In the genomic region with DNA sequence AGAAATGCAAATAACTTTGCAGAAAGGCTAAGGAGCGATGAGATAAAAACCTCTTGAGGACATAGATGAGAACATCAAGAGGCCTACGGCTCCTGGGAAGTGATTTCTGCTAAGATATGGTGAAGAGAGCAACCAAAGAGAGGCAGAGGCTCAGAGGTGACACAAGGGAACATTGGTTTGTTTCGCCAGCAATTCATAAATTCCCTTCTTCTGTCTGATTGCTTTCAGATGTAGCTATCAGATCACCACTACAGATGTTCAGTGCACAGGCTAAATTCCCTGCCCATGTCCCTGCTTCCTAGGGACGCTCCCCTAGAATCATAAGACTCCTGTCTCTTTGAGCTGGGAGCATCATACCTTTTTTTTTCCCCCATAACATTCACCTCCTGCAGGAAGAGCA, we compare ENCODE assay signal across 1 cellular context.
TF ChIP-seq lines count a peak whose summit lies in the region.

No MANE protein-coding gene starts in this region.

TF ChIP-seq in GM23338, 12 proteins besides CTCF, POLR2A, EP300 and RAD21 (continued from another document):
- TF ChIP-seq, protein P1, sequence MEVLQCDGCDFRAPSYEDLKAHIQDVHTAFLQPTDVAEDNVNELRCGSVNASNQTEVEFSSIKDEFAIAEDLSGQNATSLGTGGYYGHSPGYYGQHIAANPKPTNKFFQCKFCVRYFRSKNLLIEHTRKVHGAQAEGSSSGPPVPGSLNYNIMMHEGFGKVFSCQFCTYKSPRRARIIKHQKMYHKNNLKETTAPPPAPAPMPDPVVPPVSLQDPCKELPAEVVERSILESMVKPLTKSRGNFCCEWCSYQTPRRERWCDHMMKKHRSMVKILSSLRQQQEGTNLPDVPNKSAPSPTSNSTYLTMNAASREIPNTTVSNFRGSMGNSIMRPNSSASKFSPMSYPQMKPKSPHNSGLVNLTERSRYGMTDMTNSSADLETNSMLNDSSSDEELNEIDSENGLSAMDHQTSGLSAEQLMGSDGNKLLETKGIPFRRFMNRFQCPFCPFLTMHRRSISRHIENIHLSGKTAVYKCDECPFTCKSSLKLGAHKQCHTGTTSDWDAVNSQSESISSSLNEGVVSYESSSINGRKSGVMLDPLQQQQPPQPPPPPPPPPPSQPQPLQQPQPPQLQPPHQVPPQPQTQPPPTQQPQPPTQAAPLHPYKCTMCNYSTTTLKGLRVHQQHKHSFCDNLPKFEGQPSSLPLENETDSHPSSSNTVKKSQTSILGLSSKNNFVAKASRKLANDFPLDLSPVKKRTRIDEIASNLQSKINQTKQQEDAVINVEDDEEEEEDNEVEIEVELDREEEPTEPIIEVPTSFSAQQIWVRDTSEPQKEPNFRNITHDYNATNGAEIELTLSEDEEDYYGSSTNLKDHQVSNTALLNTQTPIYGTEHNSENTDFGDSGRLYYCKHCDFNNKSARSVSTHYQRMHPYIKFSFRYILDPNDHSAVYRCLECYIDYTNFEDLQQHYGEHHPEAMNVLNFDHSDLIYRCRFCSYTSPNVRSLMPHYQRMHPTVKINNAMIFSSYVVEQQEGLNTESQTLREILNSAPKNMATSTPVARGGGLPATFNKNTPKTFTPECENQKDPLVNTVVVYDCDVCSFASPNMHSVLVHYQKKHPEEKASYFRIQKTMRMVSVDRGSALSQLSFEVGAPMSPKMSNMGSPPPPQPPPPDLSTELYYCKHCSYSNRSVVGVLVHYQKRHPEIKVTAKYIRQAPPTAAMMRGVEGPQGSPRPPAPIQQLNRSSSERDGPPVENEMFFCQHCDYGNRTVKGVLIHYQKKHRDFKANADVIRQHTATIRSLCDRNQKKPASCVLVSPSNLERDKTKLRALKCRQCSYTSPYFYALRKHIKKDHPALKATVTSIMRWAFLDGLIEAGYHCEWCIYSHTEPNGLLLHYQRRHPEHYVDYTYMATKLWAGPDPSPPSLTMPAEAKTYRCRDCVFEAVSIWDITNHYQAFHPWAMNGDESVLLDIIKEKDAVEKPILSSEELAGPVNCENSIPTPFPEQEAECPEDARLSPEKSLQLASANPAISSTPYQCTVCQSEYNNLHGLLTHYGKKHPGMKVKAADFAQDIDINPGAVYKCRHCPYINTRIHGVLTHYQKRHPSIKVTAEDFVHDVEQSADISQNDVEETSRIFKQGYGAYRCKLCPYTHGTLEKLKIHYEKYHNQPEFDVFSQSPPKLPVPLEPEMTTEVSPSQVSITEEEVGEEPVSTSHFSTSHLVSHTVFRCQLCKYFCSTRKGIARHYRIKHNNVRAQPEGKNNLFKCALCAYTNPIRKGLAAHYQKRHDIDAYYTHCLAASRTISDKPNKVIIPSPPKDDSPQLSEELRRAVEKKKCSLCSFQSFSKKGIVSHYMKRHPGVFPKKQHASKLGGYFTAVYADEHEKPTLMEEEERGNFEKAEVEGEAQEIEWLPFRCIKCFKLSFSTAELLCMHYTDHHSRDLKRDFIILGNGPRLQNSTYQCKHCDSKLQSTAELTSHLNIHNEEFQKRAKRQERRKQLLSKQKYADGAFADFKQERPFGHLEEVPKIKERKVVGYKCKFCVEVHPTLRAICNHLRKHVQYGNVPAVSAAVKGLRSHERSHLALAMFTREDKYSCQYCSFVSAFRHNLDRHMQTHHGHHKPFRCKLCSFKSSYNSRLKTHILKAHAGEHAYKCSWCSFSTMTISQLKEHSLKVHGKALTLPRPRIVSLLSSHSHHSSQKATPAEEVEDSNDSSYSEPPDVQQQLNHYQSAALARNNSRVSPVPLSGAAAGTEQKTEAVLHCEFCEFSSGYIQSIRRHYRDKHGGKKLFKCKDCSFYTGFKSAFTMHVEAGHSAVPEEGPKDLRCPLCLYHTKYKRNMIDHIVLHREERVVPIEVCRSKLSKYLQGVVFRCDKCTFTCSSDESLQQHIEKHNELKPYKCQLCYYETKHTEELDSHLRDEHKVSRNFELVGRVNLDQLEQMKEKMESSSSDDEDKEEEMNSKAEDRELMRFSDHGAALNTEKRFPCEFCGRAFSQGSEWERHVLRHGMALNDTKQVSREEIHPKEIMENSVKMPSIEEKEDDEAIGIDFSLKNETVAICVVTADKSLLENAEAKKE (CRISPR knock-in tag; IDR thresholded peaks at IDR 0.05), result no peak
- no peak for TF ChIP-seq ZNF331 (CRISPR knock-in tag; IDR thresholded peaks at IDR 0.05; ENCODE audit: low read depth)
